ENCODE assay signal across 15 cellular contexts in the genomic region with DNA sequence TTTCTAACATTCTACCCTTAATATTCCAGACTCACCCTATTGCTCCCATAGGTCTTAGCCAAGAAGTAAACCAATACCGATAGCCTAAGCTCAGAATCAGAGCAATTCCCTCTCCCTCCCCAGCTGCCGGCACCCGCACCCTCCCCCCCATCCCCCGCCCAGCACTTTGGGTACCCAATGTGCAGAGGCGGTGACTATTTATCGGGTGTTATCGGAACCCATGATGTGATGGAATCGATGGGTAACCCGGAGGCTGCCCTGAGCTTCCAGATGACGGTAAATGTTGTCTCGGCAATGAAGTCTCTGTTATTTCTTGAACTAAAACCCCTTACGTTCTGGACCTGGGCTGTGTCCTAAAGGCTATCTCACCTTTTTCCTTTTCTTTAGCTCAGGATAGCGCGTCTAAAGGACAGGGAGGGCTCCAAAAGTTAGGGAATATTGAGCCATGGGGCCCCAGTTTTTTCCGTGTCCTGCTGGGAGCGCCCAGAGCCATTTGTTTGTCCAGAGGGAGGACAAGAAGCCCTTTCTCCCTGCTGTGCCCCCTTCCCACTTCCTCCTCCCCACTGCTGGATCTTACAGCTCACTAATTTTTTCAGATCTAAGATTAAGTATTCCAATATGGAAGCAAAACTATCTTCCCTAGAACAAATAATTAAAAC. TPM values are rescaled to one million over a fixed set of nuclear protein-coding genes. Genes with fewer than 3 reads are reported as not detected.
DNase-seq lines count a peak whose midpoint lies in the region; ATAC-seq, FAIRE-seq and TF ChIP-seq lines count a peak whose summit lies in the region.
"Had no signal": no experiment of that assay in that cellular context is flagged by ENCODE, and none has a peak within 500 bp of the region (broad histone marks: within the 10 kb centered on the region; RNA-seq: fewer than 3 reads in every experiment).

No MANE protein-coding gene starts in this region.

- H3K9ac ChIP-seq in neuronal stem cell (ENCODE audit: low read depth, low read length, poor library complexity): no peak overlapping the region

- ATAC-seq in GM23338: peak; percentile 7; the same call in 2 of the 3 replicates
- ATAC-seq in GM18868 (IDR thresholded peaks at IDR 0.05; ENCODE audit: unreplicated experiment): no peak
- ATAC-seq: esophagus mucosa had no signal

- peaks cover 52% of the 10 kb centered on the region for H3K27me3 Mint-ChIP-seq in GM23338 (ENCODE audit: insufficient read depth, low read depth, poor library complexity)
- peaks cover 22% of the 10 kb centered on the region for H3K27me3 Mint-ChIP-seq in glutamatergic neuron (ENCODE audit: unreplicated experiment)

- no peak overlapping the region for H4K91ac ChIP-seq in neuronal stem cell (ENCODE audit: low read depth, low read length, poor library complexity)

- no peak overlapping the region for H4K8ac ChIP-seq in neuronal stem cell (ENCODE audit: low read depth, low read length)

- H3K79me2 ChIP-seq in GM23338 (replicated peaks; ENCODE audit: insufficient read depth): no peaks in the 10 kb centered on the region

- no peaks in the 10 kb centered on the region for H3K9me2 ChIP-seq in GM23338 (ENCODE audit: insufficient read depth)

- H3K36me3 ChIP-seq in GM23338 (ENCODE audit: insufficient read depth) (no peaks in the 10 kb centered on the region), neuronal stem cell (replicated peaks in 1 of 2; ENCODE audit: control insufficient read depth in 2 of 2, insufficient read depth in 2 of 2, low read length in 2 of 2) (no peaks in the 10 kb centered on the region), small intestine (ENCODE audit: control insufficient read depth in 2 of 2, insufficient read depth in 2 of 2, low read length in 2 of 2) (no peaks in the 10 kb centered on the region)

- no peak overlapping the region for H2AK5ac ChIP-seq in neuronal stem cell (ENCODE audit: low read depth, low read length)

- peaks cover 4% of the 10 kb centered on the region; the same call in 1 of the 2 replicates for H3F3A ChIP-seq in GM23338 (replicated peaks; ENCODE audit: low read depth)

- peak overlapping the region; percentile 41 for H3K18ac ChIP-seq in neuronal stem cell (ENCODE audit: low read length)

- H2BK120ac ChIP-seq in neuronal stem cell (ENCODE audit: low read depth, low read length): no peak overlapping the region

- H3K4me1 Mint-ChIP-seq in GM23338 (peaks cover 20% of the 10 kb centered on the region), glutamatergic neuron (ENCODE audit: low read depth, unreplicated experiment) (peaks cover 23% of the 10 kb centered on the region)

- TF ChIP-seq CTCF in GM23338 (conservative IDR thresholded peaks at IDR 0.05; ENCODE audit: low read depth in 2 of 2): no peak
- no peak for TF ChIP-seq CTCF in glutamatergic neuron (IDR thresholded peaks at IDR 0.05; ENCODE audit: partially characterized antibody, unreplicated experiment)

- H3K4me2 ChIP-seq in GM23338 (peak overlapping the region; percentile 98), neuronal stem cell (ENCODE audit: insufficient read depth, low read length, poor library complexity, severe bottlenecking) (peak overlapping the region; percentile 86)

- H3K79me1 ChIP-seq in neuronal stem cell (ENCODE audit: low read depth, low read length): no peaks in the 10 kb centered on the region

- H3K36me3 Mint-ChIP-seq in GM23338 (ENCODE audit: low read depth) (0 out of 3 replicates have a peak, but pooled peaks cover 2% of the 10 kb centered on the region), glutamatergic neuron (ENCODE audit: unreplicated experiment) (peaks cover 4% of the 10 kb centered on the region)

- no CpG with 5 or more reads among the region's 16 CpGs for WGBS in neuronal stem cell (ENCODE audit: extremely low coverage in 2 of 2, insufficient read length in 2 of 2, insufficient replicate concordance in 1 of 2), 2 donors
- whole genome bisulfite sequencing in small intestine, 3 donors: 7 to 9% (median 8%) methylated on average over 16 of the region's 16 CpGs

- peaks cover 20% of the 10 kb centered on the region for H3K4me1 ChIP-seq in GM23338 (ENCODE audit: insufficient read depth)
- H3K4me1 ChIP-seq in neuronal stem cell (ENCODE audit: control insufficient read depth in 2 of 2, insufficient read depth in 1 of 2, low read depth in 1 of 2, low read length in 2 of 2): peaks cover 0 to 18% of the 10 kb centered on the region in 2 donors
- H3K4me1 ChIP-seq in small intestine (ENCODE audit: control insufficient read depth in 2 of 2, insufficient read depth in 1 of 2, low read depth in 1 of 2, low read length in 1 of 2): peaks cover 3 to 5% of the 10 kb centered on the region in 2 donors

- no peak overlapping the region for H3K4ac ChIP-seq in neuronal stem cell (ENCODE audit: low read length)

- peak overlapping the region; percentile 84 for H3K4me3 Mint-ChIP-seq in GM23338
- H3K4me3 Mint-ChIP-seq in glutamatergic neuron (ENCODE audit: unreplicated experiment): peak overlapping the region; percentile 99
- H3K4me3 Mint-ChIP-seq: activated T-cell treated with anti-CD3 and anti-CD28 coated beads, Interleukin-2, amount 50 U/mL, for 24 hours had no signal

- H3K4me3 ChIP-seq in GM23338 (peak overlapping the region; percentile 81), neuronal stem cell (ENCODE audit: low read length in 2 of 2) (peak overlapping the region in 1 of 2 donors; percentile 85), small intestine (ENCODE audit: low read depth in 1 of 2, low read length in 2 of 2) (no peak overlapping the region)

- H2BK5ac ChIP-seq in neuronal stem cell (ENCODE audit: low read length): no peak overlapping the region

- H2AFZ ChIP-seq in GM23338 (peak overlapping the region; percentile 95), neuronal stem cell (ENCODE audit: low read length) (peak overlapping the region; percentile 90)

- H3K14ac ChIP-seq in neuronal stem cell (ENCODE audit: low read length): no peak overlapping the region

- no peak overlapping the region for H2BK15ac ChIP-seq in neuronal stem cell (ENCODE audit: low read length)

- H3K9me3 Mint-ChIP-seq in GM23338: no peaks in the 10 kb centered on the region
- H3K9me3 Mint-ChIP-seq in glutamatergic neuron (ENCODE audit: unreplicated experiment): peaks cover 12% of the 10 kb centered on the region
- H3K9me3 Mint-ChIP-seq: activated T-cell treated with anti-CD3 and anti-CD28 coated beads, Interleukin-2, amount 50 U/mL, for 24 hours had no signal

- H3K23ac ChIP-seq in neuronal stem cell (ENCODE audit: low read depth, low read length, poor library complexity): no peak overlapping the region

- H3K9me3 ChIP-seq in neuronal stem cell (replicated peaks in 1 of 2; ENCODE audit: control insufficient read depth in 2 of 2, insufficient read depth in 1 of 2, low read depth in 1 of 2, low read length in 2 of 2) (no peaks in the 10 kb centered on the region), small intestine (ENCODE audit: control insufficient read depth, low read depth) (no peaks in the 10 kb centered on the region)

- no peak overlapping the region for H2BK12ac ChIP-seq in neuronal stem cell (ENCODE audit: low read length)

- H4K20me1 ChIP-seq in GM23338 (replicated peaks; ENCODE audit: insufficient read depth): no peaks in the 10 kb centered on the region

- no peak for FAIRE-seq in small intestine (lab: Jason Lieb, UNC)
- FAIRE-seq: islet of Langerhans had no signal

- H3K27me3 ChIP-seq in GM23338 (ENCODE audit: insufficient read depth): peaks cover 58% of the 10 kb centered on the region
- H3K27me3 ChIP-seq in neuronal stem cell (ENCODE audit: control insufficient read depth in 3 of 3, insufficient read depth in 3 of 3, low read depth in 1 of 3, low read length in 3 of 3): peaks cover 0 to 54% (median 13%) of the 10 kb centered on the region in 3 experiments
- peaks cover 3 to 33% of the 10 kb centered on the region in 2 donors for H3K27me3 ChIP-seq in small intestine (ENCODE audit: control insufficient read depth in 2 of 2, insufficient read depth in 2 of 2, low read length in 2 of 2)

- DNase-seq in GM23338 (ENCODE audit: low spot score): peak; percentile 31
- DNase-seq in NCI-H748 treated with DMSO at 0.1 percent for 48 hours (lab: John Stamatoyannopoulos, UW): peak; percentile 4
- DNase-seq in glutamatergic neuron: peak; percentile 18
- no peak for DNase-seq in neuronal stem cell (ENCODE audit: low spot score)
- DNase-seq in DMS153 treated with DMSO at 0.1 percent for 48 hours (lab: John Stamatoyannopoulos, UW; ENCODE audit: unreplicated experiment): no peak
- no peak for DNase-seq in small intestine
- DNase-seq in stimulated activated naive CD4-positive, alpha-beta T cell treated with Interleukin-2 at 50 U/mL for 16 hours (lab: John Stamatoyannopoulos, UW): no peak
- DNase-seq: activated T-cell treated with anti-CD3 and anti-CD28 coated beads, Interleukin-2, amount 50 U/mL, for 24 hours; NCI-H446 treated with DMSO at 0.1 percent for 48 hours; occipital lobe; stimulated activated naive CD4-positive, alpha-beta T cell had no signal

- H3K27ac ChIP-seq in GM23338 (ENCODE audit: low read depth) (no peak overlapping the region), neuronal stem cell (replicated peaks; ENCODE audit: low read length) (no peak overlapping the region), small intestine (ENCODE audit: low read depth in 1 of 2, low read length in 1 of 2) (no peak overlapping the region)

- no peak overlapping the region for H3K27ac Mint-ChIP-seq in GM23338
- no peak overlapping the region for H3K27ac Mint-ChIP-seq in glutamatergic neuron (ENCODE audit: unreplicated experiment)
- H3K27ac Mint-ChIP-seq: activated T-cell treated with anti-CD3 and anti-CD28 coated beads, Interleukin-2, amount 50 U/mL, for 24 hours had no signal

RNA-seq across cellular contexts. Expression of a gene that starts 1.6 kb away (rescaled TPM):
- total RNA-seq in GM23338 (2014; rRNA removed; shearing (Covaris generic)): 1.7 and 3.2 TPM in 2 replicates
- polyA plus RNA-seq in GM23338 (2016; fragmentation: Nextera tagmentation; extraction: Ambion mirVana): 0.90 and 1.2 TPM in 2 replicates
- total RNA-seq in glutamatergic neuron (ENCODE audit: unreplicated experiment): not detected
- 3.5 TPM for polyA plus RNA-seq in neuronal stem cell (2013, experiment 1 of 2)
- polyA plus RNA-seq in neuronal stem cell (2013, experiment 2 of 2): 3.8 TPM
- under 1 TPM in 1 of 3 donors, not detected in 2; 0.28 TPM for polyA plus RNA-seq in small intestine
- total RNA-seq: SK-MEL-5 had no signal

Comparison
In these comparisons a context has a peak if more than half of its experiments do, and no peak if none do; other contexts are left out.
1. DNase-seq: peak in GM23338 (single experiment), NCI-H748 treated with DMSO at 0.1 percent for 48 hours (single experiment) and glutamatergic neuron (single experiment); none in neuronal stem cell (single experiment), DMS153 treated with DMSO at 0.1 percent for 48 hours (single experiment), small intestine (single experiment) and stimulated activated naive CD4-positive, alpha-beta T cell treated with Interleukin-2 at 50 U/mL for 16 hours (single experiment).